Comparison of ENCODE assay signal across 10 cellular contexts in genomic region chr5:86917117-86917579, GRCh38.
DNase-seq lines count a peak whose midpoint lies in the region; ATAC-seq and TF ChIP-seq lines count a peak whose summit lies in the region.
"Had no signal": no experiment of that assay in that cellular context is flagged by ENCODE, and none has a peak within 500 bp of the region (broad histone marks: within the 10 kb centered on the region; RNA-seq: fewer than 3 reads in every experiment).

No MANE protein-coding gene starts in this region.

- TF ChIP-seq CTCF in Calu3 (IDR thresholded peaks at IDR 0.05; ENCODE audit: unreplicated experiment) (no peak), GM10248 (IDR thresholded peaks at IDR 0.05; ENCODE audit: control extremely low read depth, extremely low read depth, low read depth, missing control alignments) (no peak)

- peak; percentile 21 for DNase-seq in Calu3
- peak; percentile 8 for DNase-seq in activated T-helper 2 cell treated with anti-CD3 and anti-CD28 coated beads, Interferon-gamma antibody, Interleukin-2, Interleukin-4, amounts not matched to agents 10 μg/mL and 5 μg/mL and 100 μg/mL, durations not matched to agents 14 hours and 24 hours and 36 hours (ENCODE audit: low spot score)
- DNase-seq in iPS-NIHi11 (ENCODE audit: low spot score): peak; percentile 40
- no peak for DNase-seq in GM10248 (ENCODE audit: extremely low spot score)
- DNase-seq: Peyer's patch had no signal

- TF ChIP-seq RAD21 in Ishikawa (IDR thresholded peaks at IDR 0.05; ENCODE audit: low read depth): no peak

- no peak overlapping the region for H3K27ac Mint-ChIP-seq in Calu3 (ENCODE audit: unreplicated experiment)
- no peak overlapping the region for H3K27ac Mint-ChIP-seq in activated T-helper 2 cell treated with anti-CD3 and anti-CD28 coated beads, Interferon-gamma antibody, Interleukin-2, Interleukin-4, amounts not matched to agents 10 μg/mL and 5 μg/mL and 100 μg/mL, durations not matched to agents 14 hours and 24 hours and 36 hours

- POLR2A ChIA-PET in GM10248 (lab: Yijun Ruan, JAX): no interaction called here

- no TSS peak for BruUV-seq in Calu3 (replicated peaks; lab: Mats Ljungman, UMichigan)

- no peaks in the 10 kb centered on the region for H3K36me3 Mint-ChIP-seq in Calu3 (ENCODE audit: insufficient read depth, unreplicated experiment)
- H3K36me3 Mint-ChIP-seq in activated T-helper 2 cell treated with anti-CD3 and anti-CD28 coated beads, Interferon-gamma antibody, Interleukin-2, Interleukin-4, amounts not matched to agents 10 μg/mL and 5 μg/mL and 100 μg/mL, durations not matched to agents 14 hours and 24 hours and 36 hours (ENCODE audit: low read depth): no peaks in the 10 kb centered on the region

- CTCF ChIA-PET in Calu3 (lab: Charles Lee) (interaction anchor here (0.6 to 1.0 kb wide), 3 partner anchors 24 to 946 kb away, joined by 3 to 8 read pairs (median 3); no protein-coding TSS in a partner anchor), GM10248 (lab: Yijun Ruan, JAX) (interaction anchor here (1.2 to 1.5 kb wide), 2 partner anchors 15 to 16 kb away, joined by 4 to 5 read pairs; no protein-coding TSS in a partner anchor)

- no peaks in the 10 kb centered on the region for H3K9me3 Mint-ChIP-seq in Calu3 (ENCODE audit: low read depth, unreplicated experiment)
- H3K9me3 Mint-ChIP-seq in activated T-helper 2 cell treated with anti-CD3 and anti-CD28 coated beads, Interferon-gamma antibody, Interleukin-2, Interleukin-4, amounts not matched to agents 10 μg/mL and 5 μg/mL and 100 μg/mL, durations not matched to agents 14 hours and 24 hours and 36 hours: no peaks in the 10 kb centered on the region

- ATAC-seq in GM18505 (IDR thresholded peaks at IDR 0.05; ENCODE audit: unreplicated experiment): no peak
- no peak for ATAC-seq in HG02870 (IDR thresholded peaks at IDR 0.05; ENCODE audit: unreplicated experiment)
- ATAC-seq in HG02981 (IDR thresholded peaks at IDR 0.05; ENCODE audit: unreplicated experiment): no peak
- ATAC-seq: heart right ventricle had no signal

- H3K4me1 Mint-ChIP-seq in Calu3 (ENCODE audit: low read depth, unreplicated experiment): no peaks in the 10 kb centered on the region
- H3K4me1 Mint-ChIP-seq in activated T-helper 2 cell treated with anti-CD3 and anti-CD28 coated beads, Interferon-gamma antibody, Interleukin-2, Interleukin-4, amounts not matched to agents 10 μg/mL and 5 μg/mL and 100 μg/mL, durations not matched to agents 14 hours and 24 hours and 36 hours (ENCODE audit: low read depth): peaks cover 19% of the 10 kb centered on the region

- intact Hi-C loops in Calu3 (cut with micrococcal nuclease; ENCODE audit: unreplicated experiment): no loop called here
- intact Hi-C loops in activated T-helper 2 cell treated with anti-CD3 and anti-CD28 coated beads, Interferon-gamma antibody, Interleukin-2, Interleukin-4, amounts not matched to agents 10 μg/mL and 5 μg/mL and 100 μg/mL, durations not matched to agents 14 hours and 24 hours and 36 hours (cut with micrococcal nuclease): loop anchor here (1.0 to 5.0 kb wide), 3 partner anchors 205 to 496 kb away; partner anchors contain the start of gene RASA1

- TF ChIP-seq EP300 in Ishikawa (IDR thresholded peaks at IDR 0.05; ENCODE audit: borderline replicate concordance): no peak

- no peak overlapping the region for H3K4me3 Mint-ChIP-seq in Calu3 (ENCODE audit: low read depth, unreplicated experiment)
- no peak overlapping the region for H3K4me3 Mint-ChIP-seq in activated T-helper 2 cell treated with anti-CD3 and anti-CD28 coated beads, Interferon-gamma antibody, Interleukin-2, Interleukin-4, amounts not matched to agents 10 μg/mL and 5 μg/mL and 100 μg/mL, durations not matched to agents 14 hours and 24 hours and 36 hours (ENCODE audit: low read depth)

- TF ChIP-seq POLR2A in GM18505 (IDR thresholded peaks at IDR 0.05; ENCODE audit: borderline replicate concordance, extremely low read depth, insufficient read depth, insufficient read length): no peak

- no peaks in the 10 kb centered on the region for H3K27me3 Mint-ChIP-seq in Calu3 (ENCODE audit: unreplicated experiment)
- H3K27me3 Mint-ChIP-seq in activated T-helper 2 cell treated with anti-CD3 and anti-CD28 coated beads, Interferon-gamma antibody, Interleukin-2, Interleukin-4, amounts not matched to agents 10 μg/mL and 5 μg/mL and 100 μg/mL, durations not matched to agents 14 hours and 24 hours and 36 hours (ENCODE audit: low read depth): peaks cover 27% of the 10 kb centered on the region

TF ChIP-seq in Ishikawa, 13 proteins besides CTCF, POLR2A, EP300 and RAD21:
- TF ChIP-seq TAF1 (IDR thresholded peaks at IDR 0.05; ENCODE audit: low read depth) (no peak), CEBPB (IDR thresholded peaks at IDR 0.05) (no peak), FOXM1 (IDR thresholded peaks at IDR 0.05; ENCODE audit: borderline replicate concordance, low read depth) (no peak), TEAD4 (IDR thresholded peaks at IDR 0.05) (no peak), REST (IDR thresholded peaks at IDR 0.05; ENCODE audit: low read depth) (peak; percentile 94), EGR1 (IDR thresholded peaks at IDR 0.05) (no peak), ZBTB7A (IDR thresholded peaks at IDR 0.05; ENCODE audit: low read depth) (no peak)
